27 cellular contexts compared by ENCODE assay signal in the genomic region with DNA sequence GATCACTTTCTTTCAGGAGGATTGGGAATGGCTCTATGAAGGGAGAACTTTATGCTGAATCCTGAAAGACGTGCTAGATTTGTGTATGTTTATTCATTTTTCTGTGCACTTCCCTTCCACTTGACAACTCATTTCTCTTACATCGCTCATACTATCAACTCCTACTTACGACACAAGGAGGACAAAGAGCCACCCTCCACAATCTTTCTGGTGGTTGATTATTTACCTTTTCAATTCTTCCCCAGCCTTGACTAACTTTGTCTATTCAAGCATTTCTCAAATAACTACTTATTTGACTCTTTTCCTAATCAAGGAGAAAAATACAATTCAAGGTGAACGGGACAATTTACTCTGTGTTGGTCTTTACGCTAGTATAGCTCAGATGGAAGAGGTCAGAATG.
DNase-seq lines count a peak whose midpoint lies in the region; ATAC-seq, FAIRE-seq and TF ChIP-seq lines count a peak whose summit lies in the region.
"Had no signal": no experiment of that assay in that cellular context is flagged by ENCODE, and none has a peak within 500 bp of the region (broad histone marks: within the 10 kb centered on the region; RNA-seq: fewer than 3 reads in every experiment).

No MANE protein-coding gene starts in this region.

- DNase-seq in Caki2 (ENCODE audit: low read depth) (peak; percentile 19), RCC 7860 (ENCODE audit: low spot score) (peak; percentile 23), kidney tubule cell (ENCODE audit: low spot score) (peak; percentile 59), renal cortical epithelial cell (ENCODE audit: low read depth) (peak; percentile 71), pancreas (no peak)
- DNase-seq in activated T-cell treated with anti-CD3 and anti-CD28 coated beads, Interleukin-2, amount 50 U/mL, for 24 hours: no peak
- DNase-seq: 8988T; AML-193; Caco-2; CD4-positive, alpha-beta T cell; CD8-positive, alpha-beta T cell; DMS 273 treated with DMSO at 0.1 percent for 48 hours; DMS153; DMS53; DMS79; DND-41; EL; GDM1 had no signal

- H3K4me1 Mint-ChIP-seq in activated T-cell treated with anti-CD3 and anti-CD28 coated beads, Interleukin-2, amount 50 U/mL, for 24 hours (ENCODE audit: low read depth): no peaks in the 10 kb centered on the region
- H3K4me1 Mint-ChIP-seq: B cell had no signal

- H3K4me1 ChIP-seq in pancreas: no peaks in the 10 kb centered on the region
- H3K4me1 ChIP-seq: Caco-2 had no signal

- no peaks in the 10 kb centered on the region for H3K36me3 ChIP-seq in pancreas
- H3K36me3 ChIP-seq: BLaER1 treated with 17β-estradiol and CSF1 and Interleukin-3, amounts not matched to agents 10 nM and 100 nM had no signal

- intact Hi-C loops in pancreas (cut with DNase I): no loop called here

- ATAC-seq in HG02759 (IDR thresholded peaks at IDR 0.05; ENCODE audit: unreplicated experiment) (no peak), HG02678 (IDR thresholded peaks at IDR 0.05; ENCODE audit: unreplicated experiment) (no peak), pancreas (no peak)
- ATAC-seq: CD8-positive, alpha-beta T cell had no signal

- no peak overlapping the region for H3K4me3 ChIP-seq in pancreas
- H3K4me3 ChIP-seq: BLaER1 treated with 17β-estradiol and CSF1 and Interleukin-3, amounts not matched to agents 10 nM and 100 nM; GM12878 had no signal

- H3K27ac ChIP-seq in pancreas: no peak overlapping the region
- H3K27ac ChIP-seq: BLaER1 treated with 17β-estradiol and CSF1 and Interleukin-3, amounts not matched to agents 10 nM and 100 nM; C4-2B had no signal

- WGBS in pancreas, 2 donors: 42 to 57% methylated on average over 5 of the region's 5 CpGs

- H3K4me3 Mint-ChIP-seq in activated T-cell treated with anti-CD3 and anti-CD28 coated beads, Interleukin-2, amount 50 U/mL, for 24 hours: no peak overlapping the region
- H3K4me3 Mint-ChIP-seq: B cell; CD4-positive, alpha-beta T cell; CD8-positive, alpha-beta T cell had no signal

- no peaks in the 10 kb centered on the region for H3K27me3 ChIP-seq in pancreas
- H3K27me3 ChIP-seq: BLaER1 treated with 17β-estradiol and CSF1 and Interleukin-3, amounts not matched to agents 10 nM and 100 nM had no signal

- H3K27me3 Mint-ChIP-seq in activated T-cell treated with anti-CD3 and anti-CD28 coated beads, Interleukin-2, amount 50 U/mL, for 24 hours: no peaks in the 10 kb centered on the region
- H3K27me3 Mint-ChIP-seq: B cell; CD4-positive, alpha-beta T cell had no signal

- no peaks in the 10 kb centered on the region for H3K9me3 ChIP-seq in pancreas
- H3K9me3 ChIP-seq: BLaER1 treated with 17β-estradiol and CSF1 and Interleukin-3, amounts not matched to agents 10 nM and 100 nM; Caco-2 had no signal

- no peak for TF ChIP-seq CTCF in pancreas (IDR thresholded peaks at IDR 0.05)

- no peak overlapping the region for H3K27ac Mint-ChIP-seq in activated T-cell treated with anti-CD3 and anti-CD28 coated beads, Interleukin-2, amount 50 U/mL, for 24 hours
- H3K27ac Mint-ChIP-seq: B cell; CD4-positive, alpha-beta T cell; CD8-positive, alpha-beta T cell had no signal

- in situ Hi-C loops in Caki2 (cut with HindIII; ENCODE audit: low pct_unique_long_range_greater_than_20kb, low sequenced_read_pairs): no loop called here

- H3K36me3 Mint-ChIP-seq in activated T-cell treated with anti-CD3 and anti-CD28 coated beads, Interleukin-2, amount 50 U/mL, for 24 hours (ENCODE audit: low read depth): no peaks in the 10 kb centered on the region
- H3K36me3 Mint-ChIP-seq: CD8-positive, alpha-beta T cell had no signal

- peaks cover 2% of the 10 kb centered on the region for H3K9me3 Mint-ChIP-seq in activated T-cell treated with anti-CD3 and anti-CD28 coated beads, Interleukin-2, amount 50 U/mL, for 24 hours

- FAIRE-seq in RCC 7860 (lab: Jason Lieb, UNC): peak; percentile 22
- no peak for FAIRE-seq in pancreas (lab: Jason Lieb, UNC)
- FAIRE-seq: A204.1, GM12878, GM12892, GM18507 had no signal

Comparison
In these comparisons a context has a peak if more than half of its experiments do, and no peak if none do; other contexts are left out.
1. DNase-seq: peak in Caki2 (single experiment), RCC 7860 (single experiment), kidney tubule cell (single experiment) and renal cortical epithelial cell (single experiment); none in activated T-cell treated with anti-CD3 and anti-CD28 coated beads, Interleukin-2, amount 50 U/mL, for 24 hours (single experiment) and pancreas (0 of 6).